In genomic region chr6:35425284-35425683, GRCh38 we compare ENCODE assay signal across 1 cellular context.
TF ChIP-seq lines count a peak whose summit lies in the region.

No MANE protein-coding gene starts in this region.

TF ChIP-seq in endothelial cell of umbilical vein, 7 proteins besides CTCF, POLR2A, EP300 and RAD21 (continued from another document):
- no peak for TF ChIP-seq EZH2 (IDR thresholded peaks at IDR 0.05; ENCODE audit: borderline replicate concordance, low read depth, low read length, severe bottlenecking)
- TF ChIP-seq MAX (IDR thresholded peaks at IDR 0.05; ENCODE audit: insufficient read depth, insufficient read length), result no peak
- no peak for TF ChIP-seq MYC (IDR thresholded peaks at IDR 0.05; ENCODE audit: low read depth, low read length)
- TF ChIP-seq GATA2 (IDR thresholded peaks at IDR 0.05; ENCODE audit: insufficient read depth, insufficient read length, low read depth, low read length), result no peak
- TF ChIP-seq JUN (IDR thresholded peaks at IDR 0.05; ENCODE audit: borderline replicate concordance, insufficient read depth, insufficient read length, low read depth), result peak; percentile 89
- peak; percentile 93 for TF ChIP-seq FOS (IDR thresholded peaks at IDR 0.05; ENCODE audit: borderline replicate concordance, insufficient read depth, low read length)
